14 cellular contexts compared by ENCODE assay signal in genomic region chr16:29757950-29758466, GRCh38. TPM values are rescaled to one million over a fixed set of nuclear protein-coding genes. Genes with fewer than 3 reads are reported as not detected.
DNase-seq lines count a peak whose midpoint lies in the region; TF ChIP-seq lines count a peak whose summit lies in the region.
"Had no signal": no experiment of that assay in that cellular context is flagged by ENCODE, and none has a peak within 500 bp of the region (broad histone marks: within the 10 kb centered on the region; RNA-seq: fewer than 3 reads in every experiment).

No MANE protein-coding gene starts in this region.

- H3K56ac ChIP-seq in H9 (ENCODE audit: insufficient read length, low read depth, low read length) = no peak overlapping the region

- no peak overlapping the region for H3T11ph ChIP-seq in H9 (ENCODE audit: low read length)

- H2AFZ ChIP-seq in H9 (ENCODE audit: low read length) = no peak overlapping the region

- H2BK15ac ChIP-seq in H9 (ENCODE audit: low read depth, low read length) = no peak overlapping the region

- no peak overlapping the region for H3K23ac ChIP-seq in H9 (ENCODE audit: insufficient read length, low read depth, low read length)

- no peak overlapping the region for H3K9ac ChIP-seq in H9 (ENCODE audit: extremely low read depth, insufficient read length, low read length)

- no peak for TF ChIP-seq CTCF in AG04449 (IDR thresholded peaks at IDR 0.05; ENCODE audit: insufficient read depth, low read length, missing control alignments)
- TF ChIP-seq CTCF in choroid plexus epithelial cell (conservative IDR thresholded peaks at IDR 0.05; ENCODE audit: low read depth, low read length) = peak; percentile 47
- TF ChIP-seq CTCF in mesothelial cell of epicardium (IDR thresholded peaks at IDR 0.05; ENCODE audit: unreplicated experiment) = no peak
- no peak; the same call in 2 of the 3 replicates for TF ChIP-seq CTCF in H9 (conservative IDR thresholded peaks at IDR 0.05)

- POLR2A ChIA-PET in AG04449 (lab: Yijun Ruan, JAX) = no interaction called here

- H3K4me3 Mint-ChIP-seq in mesothelial cell of epicardium (no peak overlapping the region), H9 (no peak overlapping the region)
- H3K4me3 Mint-ChIP-seq: activated CD4-positive, alpha-beta memory T cell treated with anti-CD3 and anti-CD28 coated beads for 36 hours had no signal

- no peak overlapping the region for H2BK5ac ChIP-seq in H9 (ENCODE audit: insufficient read length, low read length)

- H3K79me1 ChIP-seq in H9 (ENCODE audit: insufficient read depth, low read depth, low read length, poor library complexity, severe bottlenecking) = no peaks in the 10 kb centered on the region

- no peaks in the 10 kb centered on the region for H3K36me3 Mint-ChIP-seq in mesothelial cell of epicardium
- H3K36me3 Mint-ChIP-seq in H9 (ENCODE audit: insufficient read depth in 1 of 3, low read depth in 3 of 3) = no peaks in the 10 kb centered on the region
- H3K36me3 Mint-ChIP-seq: activated CD4-positive, alpha-beta memory T cell treated with anti-CD3 and anti-CD28 coated beads for 36 hours; activated naive CD4-positive, alpha-beta T cell treated with anti-CD3 and anti-CD28 coated beads, Interleukin-2, amount 50 U/mL, for 72 hours had no signal

- no peaks in the 10 kb centered on the region for H3K79me2 ChIP-seq in H9 (ENCODE audit: insufficient read depth, low read length)

- no CpG with 5 or more reads among the region's 6 CpGs for WGBS in H9 (ENCODE audit: extremely low coverage, insufficient read length, low lambda C conversion rate)

- H2BK120ac ChIP-seq in H9 (ENCODE audit: low read depth, low read length, poor library complexity, severe bottlenecking) = no peak overlapping the region

- CTCF ChIA-PET in AG04449 (lab: Yijun Ruan, JAX) = interaction anchor here (0.6 to 2.9 kb wide), 4 partner anchors 13 to 36 kb away, joined by 3 to 9 read pairs (median 6); no protein-coding TSS in a partner anchor

- H4K5ac ChIP-seq in H9 (ENCODE audit: insufficient read length, low read depth, low read length) = no peak overlapping the region

- H2BK12ac ChIP-seq in H9 (ENCODE audit: insufficient read length, low read depth, low read length) = no peak overlapping the region

- no peaks in the 10 kb centered on the region for H3K27me3 Mint-ChIP-seq in mesothelial cell of epicardium (ENCODE audit: low read depth)
- H3K27me3 Mint-ChIP-seq in H9 (ENCODE audit: low read depth) = peaks cover 2% of the 10 kb centered on the region
- H3K27me3 Mint-ChIP-seq: activated CD4-positive, alpha-beta memory T cell treated with anti-CD3 and anti-CD28 coated beads for 36 hours had no signal

- H3K27ac ChIP-seq in H9 (ENCODE audit: insufficient read length, low read depth, low read length) = no peak overlapping the region

- intact Hi-C loops in posterior vena cava (cut with DNase I) = no loop called here

- no peaks in the 10 kb centered on the region for H3K4me1 ChIP-seq in H9 (ENCODE audit: insufficient read depth, low read length)

- H3K4me3 ChIP-seq in AG04449 (ENCODE audit: low read depth, low read length) = no peak overlapping the region
- no peak overlapping the region for H3K4me3 ChIP-seq in choroid plexus epithelial cell (ENCODE audit: low read depth, low read length)

- H2BK20ac ChIP-seq in H9 (ENCODE audit: low read depth, low read length, poor library complexity, severe bottlenecking) = no peak overlapping the region

- H3K27me3 ChIP-seq in H9 (ENCODE audit: insufficient read depth, low read length) = no peaks in the 10 kb centered on the region

- no peaks in the 10 kb centered on the region for H3K23me2 ChIP-seq in H9 (ENCODE audit: insufficient read length, low read depth, low read length, poor library complexity, severe bottlenecking)

- peaks cover 25% of the 10 kb centered on the region for H3K4me1 Mint-ChIP-seq in mesothelial cell of epicardium
- H3K4me1 Mint-ChIP-seq in H9 = peaks cover 5 to 17% of the 10 kb centered on the region in 2 experiments; a peak in 2 of 4 replicates

- H3K27ac Mint-ChIP-seq in mesothelial cell of epicardium (peak overlapping the region; percentile 49), H9 (peak overlapping the region in 1 of 3 experiments; percentile 93; a peak in 3 of 7 replicates)
- H3K27ac Mint-ChIP-seq: activated CD4-positive, alpha-beta memory T cell treated with anti-CD3 and anti-CD28 coated beads for 36 hours; activated naive CD4-positive, alpha-beta T cell treated with anti-CD3 and anti-CD28 coated beads, Interleukin-2, amount 50 U/mL, for 72 hours had no signal

- no peak overlapping the region for H4K91ac ChIP-seq in H9 (ENCODE audit: insufficient read length, low read depth, low read length)

- H4K20me1 ChIP-seq in H9 (ENCODE audit: control insufficient read depth, insufficient read depth, insufficient read length) = no peaks in the 10 kb centered on the region

- no peak overlapping the region for H4K8ac ChIP-seq in H9 (replicated peaks; ENCODE audit: insufficient read length, low read depth, low read length)

- H3K9me3 ChIP-seq in H9 (ENCODE audit: control insufficient read depth, low read depth, low read length) = no peaks in the 10 kb centered on the region

- H3K18ac ChIP-seq in H9 (ENCODE audit: insufficient read length, low read depth, low read length) = no peak overlapping the region

- DNase-seq in AG04449 (ENCODE audit: low read depth, low spot score) (peak; percentile 7), HuH-7 (ENCODE audit: low spot score) (peak; percentile 34), choroid plexus epithelial cell (ENCODE audit: low read depth) (peak; percentile 81), mesothelial cell of epicardium (ENCODE audit: low spot score in 2 of 2, unreplicated experiment in 2 of 2) (no peak), H9 (no peak), posterior vena cava (ENCODE audit: low spot score) (no peak), glomerular visceral epithelial cell (ENCODE audit: extremely low spot score) (no peak)
- DNase-seq in stimulated activated naive CD4-positive, alpha-beta T cell treated with Interleukin-2 at 50 U/mL for 16 hours (lab: John Stamatoyannopoulos, UW) = no peak
- DNase-seq: activated CD4-positive, alpha-beta memory T cell treated with anti-CD3 and anti-CD28 coated beads for 36 hours; AML-193; stimulated activated CD8-positive, alpha-beta memory T cell treated with anti-CD3 and anti-CD28 coated beads, Interleukin-4, amount 100 ng/mL, for 48 hours had no signal

- H3K4ac ChIP-seq in H9 (ENCODE audit: low read depth, low read length) = no peak overlapping the region

- H3K9me3 Mint-ChIP-seq in mesothelial cell of epicardium = no peaks in the 10 kb centered on the region
- no peaks in the 10 kb centered on the region; a peak in 1 of 5 replicates for H3K9me3 Mint-ChIP-seq in H9
- H3K9me3 Mint-ChIP-seq: activated CD4-positive, alpha-beta memory T cell treated with anti-CD3 and anti-CD28 coated beads for 36 hours; activated naive CD4-positive, alpha-beta T cell treated with anti-CD3 and anti-CD28 coated beads, Interleukin-2, amount 50 U/mL, for 72 hours had no signal

- H3K4me2 ChIP-seq in H9 (ENCODE audit: insufficient read depth, insufficient read length, low read length) = no peak overlapping the region

- no peak overlapping the region for H3K14ac ChIP-seq in H9 (ENCODE audit: insufficient read depth, low read length)

- no peak overlapping the region for H2AK5ac ChIP-seq in H9 (ENCODE audit: insufficient read length, low read length)

RNA-seq across cellular contexts. Expression of gene C16orf54, which starts 12.2 kb away (rescaled TPM):
- not detected in 3 replicates for total RNA-seq in mesothelial cell of epicardium
- not detected in 2 replicates for total RNA-seq in H9 (2021)
- total RNA-seq in posterior vena cava = 1 to 10 TPM; 1.1 to 2.5 TPM
- total RNA-seq: NCI-H460 had no signal

RNA-seq across cellular contexts. Expression of gene ZG16, which starts 20.0 kb away (rescaled TPM):
- total RNA-seq in mesothelial cell of epicardium (0.11 to 0.20 TPM (median 0.20 TPM) in 3 replicates), H9 (2021) (not detected in 2 replicates), posterior vena cava (not detected)
- total RNA-seq: activated CD4-positive, alpha-beta memory T cell treated with anti-CD3 and anti-CD28 coated beads for 36 hours; activated naive CD4-positive, alpha-beta T cell treated with anti-CD3 and anti-CD28 coated beads, Interleukin-2, amount 50 U/mL, for 72 hours; NCI-H460; skeletal muscle tissue had no signal

RNA-seq across cellular contexts. Expression of gene KIF22, which starts 32.5 kb away (rescaled TPM):
- 72.6 to 78.3 TPM (median 76.9 TPM) in 3 replicates for total RNA-seq in mesothelial cell of epicardium
- 148 and 151 TPM in 2 replicates for total RNA-seq in H9 (2021)
- total RNA-seq in posterior vena cava = 10 to 100 TPM in 1 of 2 donors, 1 to 10 TPM in 1; 5.9 to 10.4 TPM

RNA-seq across cellular contexts. Expression of gene MAZ, which starts 48.3 kb away (rescaled TPM):
- 345 to 360 TPM (median 349 TPM) in 3 replicates for total RNA-seq in mesothelial cell of epicardium
- total RNA-seq in H9 (2021) = 412 and 414 TPM in 2 replicates
- total RNA-seq in posterior vena cava = 100 to 1,000 TPM; 124 to 148 TPM

RNA-seq across cellular contexts. Expression of gene PRRT2, which starts 54.0 kb away (rescaled TPM):
- total RNA-seq in mesothelial cell of epicardium = 24.6 to 25.5 TPM (median 24.7 TPM) in 3 replicates
- 10.7 and 14.6 TPM in 2 replicates for total RNA-seq in H9 (2021)
- 1 to 10 TPM; 5.0 to 5.4 TPM for total RNA-seq in posterior vena cava

Comparison
In these comparisons a context has a peak if more than half of its experiments do, and no peak if none do; other contexts are left out.
1. DNase-seq: peak in AG04449 (single experiment), HuH-7 (single experiment) and choroid plexus epithelial cell (single experiment); none in mesothelial cell of epicardium (0 of 2), stimulated activated naive CD4-positive, alpha-beta T cell treated with Interleukin-2 at 50 U/mL for 16 hours (single experiment), H9 (single experiment), posterior vena cava (single experiment) and glomerular visceral epithelial cell (single experiment).